ENCODE assay signal across 8 cellular contexts in genomic region chr2:234494361-234495075, GRCh38. TPM values are rescaled to one million over a fixed set of nuclear protein-coding genes. Genes with fewer than 3 reads are reported as not detected.
DNase-seq lines count a peak whose midpoint lies in the region; ATAC-seq, FAIRE-seq and TF ChIP-seq lines count a peak whose summit lies in the region.

No MANE protein-coding gene starts in this region.

- peaks cover 51 to 59% of the 10 kb centered on the region in 2 donors for H3K4me1 Mint-ChIP-seq in natural killer cell treated with Interleukin-12 subunit alpha and Interleukin-12 subunit beta and Interleukin-15 and Interleukin-18, amount 100 ng/mL, for 72 hours (ENCODE audit: low read depth in 2 of 2)

- peaks cover 30% of the 10 kb centered on the region for H3K36me3 Mint-ChIP-seq in natural killer cell treated with Interleukin-12 subunit alpha and Interleukin-12 subunit beta and Interleukin-15 and Interleukin-18, amount 100 ng/mL, for 72 hours

- no peak for ATAC-seq in natural killer cell treated with Interleukin-12 subunit alpha and Interleukin-12 subunit beta and Interleukin-15 and Interleukin-18, amount 100 ng/mL, for 72 hours

- H3K9ac ChIP-seq in NT2/D1 (ENCODE audit: insufficient read length, low read depth), result peak overlapping the region; percentile 100

- H3K27me3 ChIP-seq in NT2/D1 (ENCODE audit: insufficient read depth, insufficient read length) (peaks cover 20% of the 10 kb centered on the region), ectodermal cell (ENCODE audit: control insufficient read depth, insufficient read depth, low read length, poor library complexity, severe bottlenecking) (no peaks in the 10 kb centered on the region)

- DNase-seq in activated effector memory CD4-positive, alpha-beta T cell treated with anti-CD3 and anti-CD28 coated beads, Interleukin-2, amount 50 U/mL, for 16 hours, result peak; percentile 76
- no peak for DNase-seq in activated effector memory CD4-positive, alpha-beta T cell treated with Interleukin-2 at 50 U/mL for 16 hours
- DNase-seq in NT2/D1 (ENCODE audit: low read depth, low spot score), result no peak
- DNase-seq in natural killer cell treated with Interleukin-12 subunit alpha and Interleukin-12 subunit beta and Interleukin-15 and Interleukin-18, amount 100 ng/mL, for 72 hours (ENCODE audit: low spot score), result no peak
- no peak for DNase-seq in nucleus accumbens (lab: John Stamatoyannopoulos, UW)
- no peak for DNase-seq in dedifferentiated amniotic fluid mesenchymal stem cell (ENCODE audit: extremely low spot score)
- no peak for DNase-seq in D721Med (ENCODE audit: insufficient read length, low spot score)

- H3K36me3 ChIP-seq in NT2/D1 (ENCODE audit: insufficient read depth, insufficient read length, low read length) (peaks cover 42% of the 10 kb centered on the region), ectodermal cell (ENCODE audit: control insufficient read depth, insufficient read depth, low read length) (peaks cover 3% of the 10 kb centered on the region)

- peak overlapping the region; percentile 98 to 99 for H3K27ac Mint-ChIP-seq in natural killer cell treated with Interleukin-12 subunit alpha and Interleukin-12 subunit beta and Interleukin-15 and Interleukin-18, amount 100 ng/mL, for 72 hours

- H3K4me1 ChIP-seq in NT2/D1 (ENCODE audit: insufficient read depth, insufficient read length), result no peaks in the 10 kb centered on the region
- H3K4me1 ChIP-seq in ectodermal cell (ENCODE audit: control insufficient read depth, insufficient read depth, low read length), result peaks cover 19% of the 10 kb centered on the region

- peak overlapping the region; percentile 100 for H3K4me3 ChIP-seq in NT2/D1 (ENCODE audit: insufficient read length, low read depth)
- H3K4me3 ChIP-seq in ectodermal cell (ENCODE audit: insufficient read depth, low read depth, low read length), result peak overlapping the region; percentile 80

- peak overlapping the region; percentile 95 for H3K4me3 Mint-ChIP-seq in natural killer cell treated with Interleukin-12 subunit alpha and Interleukin-12 subunit beta and Interleukin-15 and Interleukin-18, amount 100 ng/mL, for 72 hours

- TF ChIP-seq CTCF in D721Med (IDR thresholded peaks at IDR 0.05; ENCODE audit: insufficient read depth, missing control alignments), result no peak

- WGBS in ectodermal cell, 2 experiments, result 11 to 16% methylated on average over 5 to 8 of the region's 8 CpGs

- FAIRE-seq in D721Med (lab: Jason Lieb, UNC), result no peak

- no peaks in the 10 kb centered on the region for H3K9me3 Mint-ChIP-seq in natural killer cell treated with Interleukin-12 subunit alpha and Interleukin-12 subunit beta and Interleukin-15 and Interleukin-18, amount 100 ng/mL, for 72 hours

- H3K27me3 Mint-ChIP-seq in natural killer cell treated with Interleukin-12 subunit alpha and Interleukin-12 subunit beta and Interleukin-15 and Interleukin-18, amount 100 ng/mL, for 72 hours, result no peaks in the 10 kb centered on the region

- H3K9me3 ChIP-seq in NT2/D1 (ENCODE audit: insufficient read depth, low read length), result no peaks in the 10 kb centered on the region
- H3K9me3 ChIP-seq in ectodermal cell (ENCODE audit: control insufficient read depth, low read length), result no peaks in the 10 kb centered on the region

- H3K27ac ChIP-seq in ectodermal cell (ENCODE audit: insufficient read depth, low read depth, low read length, poor library complexity, severe bottlenecking), result peak overlapping the region; percentile 27

RNA-seq across cellular contexts. Expression of gene ARL4C, which starts 2.4 kb away (rescaled TPM):
- polyA plus RNA-seq in ectodermal cell (2013, experiment 1 of 4), result 219 TPM
- polyA plus RNA-seq in ectodermal cell (2013, experiment 2 of 4), result 213 TPM
- polyA plus RNA-seq in ectodermal cell (2013, experiment 3 of 4), result 153 TPM
- 169 TPM for polyA plus RNA-seq in ectodermal cell (2013, experiment 4 of 4)
- total RNA-seq in natural killer cell treated with Interleukin-12 subunit alpha and Interleukin-12 subunit beta and Interleukin-15 and Interleukin-18, amount 100 ng/mL, for 72 hours, result 100 to 1,000 TPM in 1 of 2 donors, 10 to 100 TPM in 1; 99.5 to 136 TPM
